Comparison of ENCODE assay signal across 1 cellular context in the genomic region with DNA sequence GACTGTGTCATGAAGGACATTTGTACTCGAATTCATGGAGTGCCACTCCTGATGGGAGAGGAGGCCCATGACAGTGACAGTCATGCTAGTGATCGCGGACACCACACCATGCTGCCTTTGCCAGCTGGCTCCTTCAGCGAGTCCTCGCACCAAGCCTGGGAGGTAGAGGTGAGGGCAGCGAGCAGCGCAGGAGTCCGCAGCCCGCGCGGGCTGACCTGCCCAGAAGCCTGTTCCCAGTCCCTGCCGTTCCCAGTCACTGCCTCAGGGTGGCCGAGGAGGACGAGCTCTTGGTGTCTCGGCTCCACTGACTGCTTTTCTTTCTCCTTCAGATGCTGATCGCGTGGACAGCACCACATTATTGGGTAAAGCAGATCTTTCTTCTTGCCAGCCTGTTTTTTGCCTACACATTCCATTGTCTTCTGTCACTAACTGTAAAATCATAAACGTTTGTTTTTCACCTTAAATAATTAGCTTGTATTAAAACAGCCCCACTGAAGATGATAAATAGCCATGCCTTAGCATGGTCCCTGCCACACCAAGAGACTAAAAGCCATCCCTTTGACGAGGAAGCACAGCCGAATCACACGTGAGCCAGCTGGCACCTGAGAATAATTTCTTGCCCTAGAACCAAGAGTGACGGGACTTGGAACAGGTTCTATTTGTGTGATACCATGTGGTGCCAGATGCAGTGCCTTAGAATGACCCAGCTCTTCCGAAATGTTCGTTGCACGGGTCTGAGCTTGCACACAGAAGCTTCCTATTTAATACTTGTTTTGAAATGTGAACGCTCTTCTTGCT.
TF ChIP-seq lines count a peak whose summit lies in the region.

No MANE protein-coding gene starts in this region.

TF ChIP-seq in IMR-90, 13 proteins besides CTCF, POLR2A, EP300 and RAD21 (continued from another document):
- TF ChIP-seq MXI1 (IDR thresholded peaks at IDR 0.05; ENCODE audit: borderline replicate concordance, low read depth, low read length) (no peak), FOS (IDR thresholded peaks at IDR 0.05; ENCODE audit: low read depth, low read length) (no peak), MAZ (IDR thresholded peaks at IDR 0.05; ENCODE audit: borderline replicate concordance, low read depth, low read length) (no peak)
